Comparison of ENCODE assay signal across 1 cellular context in the genomic region with DNA sequence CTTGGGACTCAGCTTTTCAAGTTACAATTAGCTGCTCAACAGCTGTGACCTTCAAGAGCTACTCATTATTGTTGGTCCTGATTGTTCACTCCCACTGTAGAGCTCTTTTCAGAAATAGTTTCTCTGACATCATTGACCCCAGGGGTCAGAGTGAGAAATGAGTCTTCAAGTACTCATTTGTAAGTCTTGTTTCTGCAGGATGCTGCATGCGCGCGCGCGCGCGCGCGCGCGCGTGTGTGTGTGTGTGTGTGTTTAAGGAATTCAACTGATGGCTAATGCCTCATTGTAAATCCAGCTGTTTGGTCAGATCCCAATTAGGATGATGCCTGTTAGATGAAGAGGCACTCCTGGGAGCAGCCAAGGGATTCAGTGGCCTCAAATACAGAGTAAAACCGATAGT.
TF ChIP-seq lines count a peak whose summit lies in the region.

No MANE protein-coding gene starts in this region.

TF ChIP-seq in IMR-90, 13 proteins besides CTCF, POLR2A, EP300 and RAD21 (continued from another document):
- TF ChIP-seq BHLHE40 (IDR thresholded peaks at IDR 0.05; ENCODE audit: low read depth, low read length): no peak
- TF ChIP-seq CEBPB (IDR thresholded peaks at IDR 0.05; ENCODE audit: low read depth, low read length): no peak
